ENCODE assay signal across 21 cellular contexts in the genomic region with DNA sequence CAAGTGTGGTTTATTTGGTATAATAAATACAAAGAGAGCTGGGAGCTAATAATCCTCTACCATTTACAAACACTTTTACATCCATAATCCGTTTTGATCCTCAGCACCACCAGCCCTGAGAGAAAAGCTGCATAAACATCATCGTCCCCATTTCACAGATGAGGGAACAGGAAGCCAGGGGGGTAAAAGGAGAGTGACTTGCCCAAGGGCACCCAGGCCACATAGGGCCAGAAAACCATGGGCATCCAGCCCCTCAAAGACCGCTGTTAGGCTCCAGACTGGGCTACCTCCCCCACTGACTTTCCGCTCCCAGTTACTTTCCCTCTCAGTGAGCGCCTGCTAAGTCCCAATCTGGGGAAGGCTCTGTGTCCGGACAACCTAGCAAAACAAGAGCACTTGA. TPM values are rescaled to one million over a fixed set of nuclear protein-coding genes. Genes with fewer than 3 reads are reported as not detected.
DNase-seq lines count a peak whose midpoint lies in the region; ATAC-seq, FAIRE-seq and TF ChIP-seq lines count a peak whose summit lies in the region.
"Had no signal": no experiment of that assay in that cellular context is flagged by ENCODE, and none has a peak within 500 bp of the region (broad histone marks: within the 10 kb centered on the region; RNA-seq: fewer than 3 reads in every experiment).

No MANE protein-coding gene starts in this region.

- H3K79me2 ChIP-seq in HepG2 (ENCODE audit: insufficient read depth, low read length), result no peaks in the 10 kb centered on the region

- no peak for TF ChIP-seq EP300 in HepG2 (IDR thresholded peaks at IDR 0.05; ENCODE audit: low read depth in 2 of 2, low read length in 2 of 2)
- TF ChIP-seq EP300 in HepG2 (CRISPR knock-in tag; IDR thresholded peaks at IDR 0.05; ENCODE audit: borderline replicate concordance), result no peak

- H3K27me3 ChIP-seq in HepG2 (ENCODE audit: control insufficient read depth in 1 of 2, insufficient read depth in 2 of 2, low read length in 2 of 2) (peaks cover 0 to under 1% of the 10 kb centered on the region in 2 experiments; a peak in 3 of 5 replicates), right lobe of liver (no peaks in the 10 kb centered on the region)

- TF ChIP-seq CTCF in HepG2 (CRISPR knock-in tag; IDR thresholded peaks at IDR 0.05) (no peak), right lobe of liver (IDR thresholded peaks at IDR 0.05) (no peak)

- WGBS in HepG2 (ENCODE audit: low lambda C conversion rate), result 42% methylated on average over 6 of the region's 6 CpGs
- 86% methylated on average over 5 of the region's 6 CpGs for WGBS in right lobe of liver (ENCODE audit: insufficient coverage, low coverage, low lambda C conversion rate, missing lambda C conversion rate)

- no peaks in the 10 kb centered on the region for H4K20me1 ChIP-seq in HepG2 (ENCODE audit: insufficient read depth, low read length)

- in situ Hi-C loops in HepG2 (cut with HindIII; ENCODE audit: extremely low pct_ligation_motif_present, low pct_unique_long_range_greater_than_20kb), result no loop called here

- no peak overlapping the region for H3K4me3 Mint-ChIP-seq in memory B cell
- H3K4me3 Mint-ChIP-seq: CD14-positive monocyte; CD8-positive, alpha-beta T cell; IgD-negative memory B cell had no signal

- no peaks in the 10 kb centered on the region for H3K9me3 Mint-ChIP-seq in memory B cell
- H3K9me3 Mint-ChIP-seq: CD14-positive monocyte; CD8-positive, alpha-beta T cell; IgD-negative memory B cell had no signal

- no peak overlapping the region for H3K4me3 ChIP-seq in HepG2 (replicated peaks in 1 of 3; ENCODE audit: insufficient read depth in 1 of 3, low read depth in 2 of 3, low read length in 3 of 3)
- H3K4me3 ChIP-seq in right lobe of liver, result no peak overlapping the region
- no peak overlapping the region for H3K4me3 ChIP-seq in skin epidermis

- H3K36me3 ChIP-seq in HepG2 (replicated peaks in 1 of 2; ENCODE audit: control insufficient read depth in 1 of 2, insufficient read depth in 2 of 2, low read length in 2 of 2), result no peaks in the 10 kb centered on the region
- no peaks in the 10 kb centered on the region for H3K36me3 ChIP-seq in right lobe of liver

- H3K4me1 ChIP-seq in HepG2 (ENCODE audit: insufficient read depth, low read length) (peaks cover 88% of the 10 kb centered on the region), right lobe of liver (peaks cover 0 to 29% (median 11%) of the 10 kb centered on the region in 4 donors)

- FAIRE-seq in HepG2 (lab: Jason Lieb, UNC) (no peak), H54 (lab: Jason Lieb, UNC) (no peak)
- FAIRE-seq: D721Med, G401.6, GM12891 had no signal

- no peaks in the 10 kb centered on the region for H3K4me1 Mint-ChIP-seq in memory B cell
- H3K4me1 Mint-ChIP-seq: IgD-negative memory B cell had no signal

- no peak overlapping the region for H3K9ac ChIP-seq in HepG2 (ENCODE audit: insufficient read depth, low read depth, low read length)

- peak overlapping the region; percentile 87; the same call in 1 of the 2 replicates for H3K4me2 ChIP-seq in HepG2 (ENCODE audit: low read depth, low read length)

- no peak for DNase-seq in HepG2 (ENCODE audit: low spot score)
- DNase-seq in right lobe of liver, result no peak
- DNase-seq in memory B cell (ENCODE audit: low spot score in 2 of 2), result no peak
- DNase-seq in superior temporal gyrus (ENCODE audit: extremely low spot score), result no peak
- DNase-seq in SKM-1 (lab: John Stamatoyannopoulos, UW; ENCODE audit: unreplicated experiment), result no peak
- DNase-seq in H54 (ENCODE audit: insufficient read length, low spot score), result no peak
- DNase-seq in NCI-H1105 treated with DMSO at 0.1 percent for 48 hours (lab: John Stamatoyannopoulos, UW), result no peak
- DNase-seq: CD8-positive, alpha-beta T cell; COR-L47; DMS153; DMS79 treated with DMSO at 0.1 percent for 48 hours; EL; GOT3; HCEC 1CT had no signal

- TF ChIP-seq POLR2A in HepG2 (IDR thresholded peaks at IDR 0.05; ENCODE audit: insufficient read depth in 1 of 2, low read depth in 2 of 2, low read length in 2 of 2) (no peak), right lobe of liver (IDR thresholded peaks at IDR 0.05) (no peak), H54 (IDR thresholded peaks at IDR 0.05; ENCODE audit: low read depth, low read length) (no peak)

- ATAC-seq in HepG2, result no peak
- no peak for ATAC-seq in right lobe of liver
- ATAC-seq in memory B cell (ENCODE audit: low read depth), result no peak
- ATAC-seq: CD8-positive, alpha-beta T cell had no signal

- no peak overlapping the region for H3K27ac ChIP-seq in HepG2 (ENCODE audit: extremely low read length, insufficient read depth, low read length)
- H3K27ac ChIP-seq in right lobe of liver, result no peak overlapping the region
- H3K27ac ChIP-seq in skin epidermis, result peak overlapping the region in 14 of 21 experiments; percentile 19 to 89 (median 78)
- H3K27ac ChIP-seq: 22Rv1 had no signal

- intact Hi-C loops in HepG2 (cut with micrococcal nuclease; ENCODE audit: unreplicated experiment) (no loop called here), right lobe of liver (cut with DNase I) (no loop called here)

- no peak overlapping the region for H2AFZ ChIP-seq in HepG2 (ENCODE audit: low read length)

- POLR2A ChIA-PET in HepG2 (lab: Yijun Ruan, JAX), result interaction anchor here (1.3 to 2.6 kb wide), 2 partner anchors 9 to 19 kb away, joined by 4 to 14 read pairs; no protein-coding TSS in a partner anchor

- H3K36me3 Mint-ChIP-seq in memory B cell, result no peaks in the 10 kb centered on the region
- H3K36me3 Mint-ChIP-seq: CD14-positive monocyte; CD8-positive, alpha-beta T cell had no signal

- H3K27ac Mint-ChIP-seq in memory B cell, result peak overlapping the region; percentile 19
- H3K27ac Mint-ChIP-seq: CD14-positive monocyte; CD8-positive, alpha-beta T cell; IgD-negative memory B cell had no signal

- H3K9me3 ChIP-seq in HepG2 (ENCODE audit: low read length), result no peaks in the 10 kb centered on the region
- H3K9me3 ChIP-seq in right lobe of liver, result no peaks in the 10 kb centered on the region

- BruUV-seq in HepG2 (replicated peaks; lab: Mats Ljungman, UMichigan), result no TSS peak

- TF ChIP-seq RAD21 in HepG2 (CRISPR knock-in tag; IDR thresholded peaks at IDR 0.05), result no peak

- CTCF ChIA-PET in HepG2 (lab: Yijun Ruan, JAX; ENCODE audit: low intra/inter-chr PET ratio, low total read pairs), result no interaction called here

- peaks cover 8% of the 10 kb centered on the region for H3K27me3 Mint-ChIP-seq in memory B cell

RNA-seq across cellular contexts. Expression of a gene that starts 6.7 kb away (rescaled TPM):
- total RNA-seq in HepG2 (2016; rRNA removed; fragmentation: Illumina TruSeq; extraction: Trizol), result 1.7 and 3.0 TPM in 2 replicates
- 3.7 and 5.0 TPM in 2 replicates for total RNA-seq in HepG2 (2016; cell fraction: cytosol; rRNA removed; fragmentation: Illumina TruSeq; extraction: Trizol; ENCODE audit: low read depth)
- total RNA-seq in HepG2 (2016; cell fraction: insoluble cytoplasmic fraction; rRNA removed; fragmentation: Illumina TruSeq; extraction: Trizol), result 1.00 and 4.0 TPM in 2 replicates
- total RNA-seq in HepG2 (2016; cell fraction: membrane; rRNA removed; fragmentation: Illumina TruSeq; extraction: Trizol), result 3.5 TPM in 2 replicates
- total RNA-seq in HepG2 (2016; cell fraction: nucleus; rRNA removed; fragmentation: Illumina TruSeq; extraction: Trizol), result 3.8 and 7.5 TPM in 2 replicates
- polyA plus RNA-seq in HepG2 (2011; rRNA removed), result 1.3 and 2.1 TPM in 2 replicates
- polyA plus RNA-seq in HepG2 (2011; cell fraction: cytosol; rRNA removed), result 0.55 and 0.67 TPM in 2 replicates
- 9.0 and 9.4 TPM in 2 replicates for polyA plus RNA-seq in HepG2 (2011; cell fraction: nucleus; rRNA removed)
- 1.1 and 1.5 TPM in 2 replicates for polyA plus RNA-seq in HepG2 (2012)
- polyA plus RNA-seq in HepG2 (2016; cell fraction: cytosol; fragmentation: Illumina TruSeq; extraction: Trizol; ENCODE audit: low read depth), result 2.1 and 2.2 TPM in 2 replicates
- polyA plus RNA-seq in HepG2 (2016; cell fraction: insoluble cytoplasmic fraction; fragmentation: Illumina TruSeq; extraction: Trizol; ENCODE audit: low read depth), result 0.69 and 0.76 TPM in 2 replicates
- 1.4 and 1.9 TPM in 2 replicates for polyA plus RNA-seq in HepG2 (2016; cell fraction: membrane; fragmentation: Illumina TruSeq; extraction: Trizol; ENCODE audit: low read depth)
- polyA plus RNA-seq in HepG2 (2016; cell fraction: nucleus; fragmentation: Illumina TruSeq; extraction: Trizol; ENCODE audit: insufficient read depth, low read depth), result 10.6 and 11.3 TPM in 2 replicates
- 2.6 and 7.4 TPM in 2 replicates for polyA minus RNA-seq in HepG2 (2011; rRNA and poly(A)+ RNA removed; ENCODE audit: low replicate concordance)
- 0.26 and 0.69 TPM in 2 replicates for polyA minus RNA-seq in HepG2 (2011; cell fraction: cytosol; rRNA and poly(A)+ RNA removed)
- polyA minus RNA-seq in HepG2 (2011; cell fraction: nucleus; rRNA and poly(A)+ RNA removed), result 9.0 and 11.2 TPM in 2 replicates
- 1 to 10 TPM in 4 of 6 experiments, under 1 TPM in 2; 0.61 to 4.5 (median 2.6) TPM for total RNA-seq in right lobe of liver
- polyA plus RNA-seq: CD14-positive monocyte had no signal

RNA-seq across cellular contexts. Expression of a gene that starts 18.7 kb away (rescaled TPM):
- total RNA-seq in HepG2 (2016; rRNA removed; fragmentation: Illumina TruSeq; extraction: Trizol) (58.8 and 69.7 TPM in 2 replicates), right lobe of liver (100 to 1,000 TPM in 3 of 6 experiments, 10 to 100 TPM in 3; 54.6 to 219 (median 86.9) TPM)
- total RNA-seq in HepG2 (2016; cell fraction: cytosol; rRNA removed; fragmentation: Illumina TruSeq; extraction: Trizol; ENCODE audit: low read depth), result 12.1 and 14.2 TPM in 2 replicates
- total RNA-seq in HepG2 (2016; cell fraction: insoluble cytoplasmic fraction; rRNA removed; fragmentation: Illumina TruSeq; extraction: Trizol), result 53.9 and 70.3 TPM in 2 replicates
- 26.6 and 27.7 TPM in 2 replicates for total RNA-seq in HepG2 (2016; cell fraction: membrane; rRNA removed; fragmentation: Illumina TruSeq; extraction: Trizol)
- 36.3 and 39.5 TPM in 2 replicates for total RNA-seq in HepG2 (2016; cell fraction: nucleus; rRNA removed; fragmentation: Illumina TruSeq; extraction: Trizol)
- 32.9 and 40.9 TPM in 2 replicates for polyA plus RNA-seq in HepG2 (2011; rRNA removed)
- polyA plus RNA-seq in HepG2 (2011; cell fraction: cytosol; rRNA removed), result 29.8 and 45.1 TPM in 2 replicates
- 63.4 and 68.4 TPM in 2 replicates for polyA plus RNA-seq in HepG2 (2011; cell fraction: nucleus; rRNA removed)
- 14.8 and 17.8 TPM in 2 replicates for polyA plus RNA-seq in HepG2 (2012)
- 10.6 and 11.9 TPM in 2 replicates for polyA plus RNA-seq in HepG2 (2016; cell fraction: cytosol; fragmentation: Illumina TruSeq; extraction: Trizol; ENCODE audit: low read depth)
- polyA plus RNA-seq in HepG2 (2016; cell fraction: insoluble cytoplasmic fraction; fragmentation: Illumina TruSeq; extraction: Trizol; ENCODE audit: low read depth), result 43.4 and 50.5 TPM in 2 replicates
- 18.0 and 19.2 TPM in 2 replicates for polyA plus RNA-seq in HepG2 (2016; cell fraction: membrane; fragmentation: Illumina TruSeq; extraction: Trizol; ENCODE audit: low read depth)
- polyA plus RNA-seq in HepG2 (2016; cell fraction: nucleus; fragmentation: Illumina TruSeq; extraction: Trizol; ENCODE audit: insufficient read depth, low read depth), result 69.7 and 71.0 TPM in 2 replicates
- 11.6 and 56.6 TPM in 2 replicates for polyA minus RNA-seq in HepG2 (2011; rRNA and poly(A)+ RNA removed; ENCODE audit: low replicate concordance)
- 19.8 and 20.1 TPM in 2 replicates for polyA minus RNA-seq in HepG2 (2011; cell fraction: cytosol; rRNA and poly(A)+ RNA removed)
- 5.0 and 5.8 TPM in 2 replicates for polyA minus RNA-seq in HepG2 (2011; cell fraction: nucleus; rRNA and poly(A)+ RNA removed)
- polyA plus RNA-seq: IgD-negative memory B cell had no signal

RNA-seq across cellular contexts. Expression of a gene that starts 29.6 kb away (rescaled TPM):
- total RNA-seq in HepG2 (2016; rRNA removed; fragmentation: Illumina TruSeq; extraction: Trizol), result 29.2 and 31.3 TPM in 2 replicates
- 10.9 and 11.8 TPM in 2 replicates for total RNA-seq in HepG2 (2016; cell fraction: cytosol; rRNA removed; fragmentation: Illumina TruSeq; extraction: Trizol; ENCODE audit: low read depth)
- total RNA-seq in HepG2 (2016; cell fraction: insoluble cytoplasmic fraction; rRNA removed; fragmentation: Illumina TruSeq; extraction: Trizol), result 28.3 and 29.6 TPM in 2 replicates
- total RNA-seq in HepG2 (2016; cell fraction: membrane; rRNA removed; fragmentation: Illumina TruSeq; extraction: Trizol), result 18.1 and 22.6 TPM in 2 replicates
- 23.9 and 30.7 TPM in 2 replicates for total RNA-seq in HepG2 (2016; cell fraction: nucleus; rRNA removed; fragmentation: Illumina TruSeq; extraction: Trizol)
- polyA plus RNA-seq in HepG2 (2011; rRNA removed), result 34.6 and 37.0 TPM in 2 replicates
- 23.2 and 23.7 TPM in 2 replicates for polyA plus RNA-seq in HepG2 (2011; cell fraction: cytosol; rRNA removed)
- polyA plus RNA-seq in HepG2 (2011; cell fraction: nucleus; rRNA removed), result 109 and 115 TPM in 2 replicates
- 36.9 and 43.1 TPM in 2 replicates for polyA plus RNA-seq in HepG2 (2012)
- 14.1 and 15.4 TPM in 2 replicates for polyA plus RNA-seq in HepG2 (2016; cell fraction: cytosol; fragmentation: Illumina TruSeq; extraction: Trizol; ENCODE audit: low read depth)
- polyA plus RNA-seq in HepG2 (2016; cell fraction: insoluble cytoplasmic fraction; fragmentation: Illumina TruSeq; extraction: Trizol; ENCODE audit: low read depth), result 43.9 and 44.6 TPM in 2 replicates
- polyA plus RNA-seq in HepG2 (2016; cell fraction: membrane; fragmentation: Illumina TruSeq; extraction: Trizol; ENCODE audit: low read depth), result 22.4 and 26.1 TPM in 2 replicates
- polyA plus RNA-seq in HepG2 (2016; cell fraction: nucleus; fragmentation: Illumina TruSeq; extraction: Trizol; ENCODE audit: insufficient read depth, low read depth), result 94.3 and 107 TPM in 2 replicates
- 23.8 and 35.4 TPM in 2 replicates for polyA minus RNA-seq in HepG2 (2011; rRNA and poly(A)+ RNA removed; ENCODE audit: low replicate concordance)
- 7.3 and 10.4 TPM in 2 replicates for polyA minus RNA-seq in HepG2 (2011; cell fraction: cytosol; rRNA and poly(A)+ RNA removed)
- 17.5 and 20.7 TPM in 2 replicates for polyA minus RNA-seq in HepG2 (2011; cell fraction: nucleus; rRNA and poly(A)+ RNA removed)
- 10 to 100 TPM; 18.8 to 52.8 (median 23.6) TPM for total RNA-seq in right lobe of liver

RNA-seq across cellular contexts. Expression of a gene that starts 46.2 kb away (rescaled TPM):
- 3.6 and 5.6 TPM in 2 replicates for total RNA-seq in HepG2 (2016; rRNA removed; fragmentation: Illumina TruSeq; extraction: Trizol)
- total RNA-seq in HepG2 (2016; cell fraction: cytosol; rRNA removed; fragmentation: Illumina TruSeq; extraction: Trizol; ENCODE audit: low read depth), result 7.1 and 10.5 TPM in 2 replicates
- 3.1 and 5.4 TPM in 2 replicates for total RNA-seq in HepG2 (2016; cell fraction: insoluble cytoplasmic fraction; rRNA removed; fragmentation: Illumina TruSeq; extraction: Trizol)
- 4.3 and 6.1 TPM in 2 replicates for total RNA-seq in HepG2 (2016; cell fraction: membrane; rRNA removed; fragmentation: Illumina TruSeq; extraction: Trizol)
- total RNA-seq in HepG2 (2016; cell fraction: nucleus; rRNA removed; fragmentation: Illumina TruSeq; extraction: Trizol), result 6.3 and 8.6 TPM in 2 replicates
- 3.2 and 3.8 TPM in 2 replicates for polyA plus RNA-seq in HepG2 (2011; rRNA removed)
- polyA plus RNA-seq in HepG2 (2011; cell fraction: cytosol; rRNA removed), result 1.6 and 2.0 TPM in 2 replicates
- polyA plus RNA-seq in HepG2 (2011; cell fraction: nucleus; rRNA removed), result 23.9 and 35.1 TPM in 2 replicates
- polyA plus RNA-seq in HepG2 (2012), result 15.4 and 28.2 TPM in 2 replicates
- 0.57 and 1.4 TPM in 2 replicates for polyA plus RNA-seq in HepG2 (2016; cell fraction: cytosol; fragmentation: Illumina TruSeq; extraction: Trizol; ENCODE audit: low read depth)
- 10.9 and 15.4 TPM in 2 replicates for polyA plus RNA-seq in HepG2 (2016; cell fraction: insoluble cytoplasmic fraction; fragmentation: Illumina TruSeq; extraction: Trizol; ENCODE audit: low read depth)
- polyA plus RNA-seq in HepG2 (2016; cell fraction: membrane; fragmentation: Illumina TruSeq; extraction: Trizol; ENCODE audit: low read depth), result 2.9 and 3.9 TPM in 2 replicates
- polyA plus RNA-seq in HepG2 (2016; cell fraction: nucleus; fragmentation: Illumina TruSeq; extraction: Trizol; ENCODE audit: insufficient read depth, low read depth), result 43.7 and 55.5 TPM in 2 replicates
- polyA minus RNA-seq in HepG2 (2011; rRNA and poly(A)+ RNA removed; ENCODE audit: low replicate concordance), result 5.5 and 8.7 TPM in 2 replicates
- 2.8 and 3.1 TPM in 2 replicates for polyA minus RNA-seq in HepG2 (2011; cell fraction: cytosol; rRNA and poly(A)+ RNA removed)
- 7.0 and 11.2 TPM in 2 replicates for polyA minus RNA-seq in HepG2 (2011; cell fraction: nucleus; rRNA and poly(A)+ RNA removed)
- 1 to 10 TPM; 3.7 to 7.4 (median 6.9) TPM for total RNA-seq in right lobe of liver

RNA-seq across cellular contexts. Expression of a gene that starts 54.9 kb away (rescaled TPM):
- total RNA-seq in HepG2 (2016; rRNA removed; fragmentation: Illumina TruSeq; extraction: Trizol) (6.3 and 11.4 TPM in 2 replicates), right lobe of liver (10 to 100 TPM; 27.7 to 56.6 (median 31.6) TPM)
- 3.1 and 3.3 TPM in 2 replicates for total RNA-seq in HepG2 (2016; cell fraction: cytosol; rRNA removed; fragmentation: Illumina TruSeq; extraction: Trizol; ENCODE audit: low read depth)
- total RNA-seq in HepG2 (2016; cell fraction: insoluble cytoplasmic fraction; rRNA removed; fragmentation: Illumina TruSeq; extraction: Trizol), result 6.8 and 11.0 TPM in 2 replicates
- 6.6 and 6.9 TPM in 2 replicates for total RNA-seq in HepG2 (2016; cell fraction: membrane; rRNA removed; fragmentation: Illumina TruSeq; extraction: Trizol)
- 9.5 and 9.8 TPM in 2 replicates for total RNA-seq in HepG2 (2016; cell fraction: nucleus; rRNA removed; fragmentation: Illumina TruSeq; extraction: Trizol)
- polyA plus RNA-seq in HepG2 (2011; rRNA removed), result 32.0 and 41.3 TPM in 2 replicates
- polyA plus RNA-seq in HepG2 (2011; cell fraction: cytosol; rRNA removed), result 40.6 and 43.1 TPM in 2 replicates
- 24.2 and 26.2 TPM in 2 replicates for polyA plus RNA-seq in HepG2 (2011; cell fraction: nucleus; rRNA removed)
- 8.4 and 8.8 TPM in 2 replicates for polyA plus RNA-seq in HepG2 (2012)
- polyA plus RNA-seq in HepG2 (2016; cell fraction: cytosol; fragmentation: Illumina TruSeq; extraction: Trizol; ENCODE audit: low read depth), result 2.0 and 3.1 TPM in 2 replicates
- polyA plus RNA-seq in HepG2 (2016; cell fraction: insoluble cytoplasmic fraction; fragmentation: Illumina TruSeq; extraction: Trizol; ENCODE audit: low read depth), result 6.2 and 7.6 TPM in 2 replicates
- 4.8 and 5.1 TPM in 2 replicates for polyA plus RNA-seq in HepG2 (2016; cell fraction: membrane; fragmentation: Illumina TruSeq; extraction: Trizol; ENCODE audit: low read depth)
- polyA plus RNA-seq in HepG2 (2016; cell fraction: nucleus; fragmentation: Illumina TruSeq; extraction: Trizol; ENCODE audit: insufficient read depth, low read depth), result 14.8 and 15.7 TPM in 2 replicates
- 9.3 and 112 TPM in 2 replicates for polyA minus RNA-seq in HepG2 (2011; rRNA and poly(A)+ RNA removed; ENCODE audit: low replicate concordance)
- polyA minus RNA-seq in HepG2 (2011; cell fraction: cytosol; rRNA and poly(A)+ RNA removed), result 19.9 and 21.3 TPM in 2 replicates
- polyA minus RNA-seq in HepG2 (2011; cell fraction: nucleus; rRNA and poly(A)+ RNA removed), result 9.7 and 16.2 TPM in 2 replicates

Comparison
In these comparisons a context has a peak if more than half of its experiments do, and no peak if none do; other contexts are left out.
1. H3K27ac ChIP-seq: peak in skin epidermis (14 of 21); none in HepG2 (single experiment) and right lobe of liver (0 of 3).